1 cellular context compared by ENCODE assay signal in genomic region chr19:10748195-10748923, GRCh38.
TF ChIP-seq lines count a peak whose summit lies in the region.

No MANE protein-coding gene starts in this region.

TF ChIP-seq in A549, 52 proteins besides CTCF, POLR2A, EP300 and RAD21 (continued from another document):
- TF ChIP-seq REST (IDR thresholded peaks at IDR 0.05), result no peak
- TF ChIP-seq HOXB13 (CRISPR knock-in tag; IDR thresholded peaks at IDR 0.05; ENCODE audit: low read depth), result no peak
- no peak for TF ChIP-seq JUN (IDR thresholded peaks at IDR 0.05)
- no peak for TF ChIP-seq CBX2 (IDR thresholded peaks at IDR 0.05; ENCODE audit: borderline replicate concordance, low read depth)
- no peak for TF ChIP-seq CHD4 (IDR thresholded peaks at IDR 0.05; ENCODE audit: borderline replicate concordance)
